Comparison of ENCODE assay signal across 7 cellular contexts in genomic region chr19:47729799-47730520, GRCh38. TPM values are rescaled to one million over a fixed set of nuclear protein-coding genes. Genes with fewer than 3 reads are reported as not detected.
DNase-seq lines count a peak whose midpoint lies in the region; FAIRE-seq and TF ChIP-seq lines count a peak whose summit lies in the region.

No MANE protein-coding gene starts in this region.

- H3K36me3 Mint-ChIP-seq in dendritic cell treated with granulocyte-macrophage colony-stimulating factor and Interleukin-4, amounts not matched to agents 40 ng/mL and 50 ng/mL, for 4 days (ENCODE audit: low read depth): no peaks in the 10 kb centered on the region
- H3K36me3 Mint-ChIP-seq in stimulated activated naive CD8-positive, alpha-beta T cell treated with anti-CD3 and anti-CD28 coated beads, Interleukin-15, Interleukin-2, amounts not matched to agents 100 ng/mL and 50 ng/mL, for 24 hours (ENCODE audit: low read depth): no peaks in the 10 kb centered on the region

- DNase-seq in UCSD-AML1 (lab: John Stamatoyannopoulos, UW; ENCODE audit: unreplicated experiment): peak; percentile 97
- peak; percentile 84 to 97 for DNase-seq in lung microvascular endothelial cell (ENCODE audit: low read depth in 2 of 2)
- no peak for DNase-seq in Ammon's horn (ENCODE audit: low spot score)
- DNase-seq in RCC 7860 (ENCODE audit: low spot score): no peak

- TF ChIP-seq EP300 in Ishikawa (IDR thresholded peaks at IDR 0.05; ENCODE audit: borderline replicate concordance): no peak

- intact Hi-C loops in dendritic cell treated with granulocyte-macrophage colony-stimulating factor and Interleukin-4, amounts not matched to agents 40 ng/mL and 50 ng/mL, for 4 days (cut with micrococcal nuclease): no loop called here

- FAIRE-seq in RCC 7860 (lab: Jason Lieb, UNC): no peak

- peaks cover 11% of the 10 kb centered on the region for H3K9me3 Mint-ChIP-seq in dendritic cell treated with granulocyte-macrophage colony-stimulating factor and Interleukin-4, amounts not matched to agents 40 ng/mL and 50 ng/mL, for 4 days
- no peaks in the 10 kb centered on the region for H3K9me3 Mint-ChIP-seq in stimulated activated naive CD8-positive, alpha-beta T cell treated with anti-CD3 and anti-CD28 coated beads, Interleukin-15, Interleukin-2, amounts not matched to agents 100 ng/mL and 50 ng/mL, for 24 hours

- peak overlapping the region; percentile 14 for H3K4me3 Mint-ChIP-seq in dendritic cell treated with granulocyte-macrophage colony-stimulating factor and Interleukin-4, amounts not matched to agents 40 ng/mL and 50 ng/mL, for 4 days
- peak overlapping the region; percentile 52 for H3K4me3 Mint-ChIP-seq in stimulated activated naive CD8-positive, alpha-beta T cell treated with anti-CD3 and anti-CD28 coated beads, Interleukin-15, Interleukin-2, amounts not matched to agents 100 ng/mL and 50 ng/mL, for 24 hours

- H3K27ac Mint-ChIP-seq in dendritic cell treated with granulocyte-macrophage colony-stimulating factor and Interleukin-4, amounts not matched to agents 40 ng/mL and 50 ng/mL, for 4 days: no peak overlapping the region
- H3K27ac Mint-ChIP-seq in stimulated activated naive CD8-positive, alpha-beta T cell treated with anti-CD3 and anti-CD28 coated beads, Interleukin-15, Interleukin-2, amounts not matched to agents 100 ng/mL and 50 ng/mL, for 24 hours: no peak overlapping the region

- H3K27me3 Mint-ChIP-seq in dendritic cell treated with granulocyte-macrophage colony-stimulating factor and Interleukin-4, amounts not matched to agents 40 ng/mL and 50 ng/mL, for 4 days: peaks cover 36% of the 10 kb centered on the region
- H3K27me3 Mint-ChIP-seq in stimulated activated naive CD8-positive, alpha-beta T cell treated with anti-CD3 and anti-CD28 coated beads, Interleukin-15, Interleukin-2, amounts not matched to agents 100 ng/mL and 50 ng/mL, for 24 hours: peaks cover 33% of the 10 kb centered on the region

- no peak for TF ChIP-seq RAD21 in Ishikawa (IDR thresholded peaks at IDR 0.05; ENCODE audit: low read depth)

- peaks cover 32% of the 10 kb centered on the region for H3K4me1 Mint-ChIP-seq in dendritic cell treated with granulocyte-macrophage colony-stimulating factor and Interleukin-4, amounts not matched to agents 40 ng/mL and 50 ng/mL, for 4 days (ENCODE audit: low read depth)
- H3K4me1 Mint-ChIP-seq in stimulated activated naive CD8-positive, alpha-beta T cell treated with anti-CD3 and anti-CD28 coated beads, Interleukin-15, Interleukin-2, amounts not matched to agents 100 ng/mL and 50 ng/mL, for 24 hours (ENCODE audit: low read depth): peaks cover 19% of the 10 kb centered on the region

TF ChIP-seq in Ishikawa, 13 proteins besides CTCF, POLR2A, EP300 and RAD21:
- TF ChIP-seq, protein P1, sequence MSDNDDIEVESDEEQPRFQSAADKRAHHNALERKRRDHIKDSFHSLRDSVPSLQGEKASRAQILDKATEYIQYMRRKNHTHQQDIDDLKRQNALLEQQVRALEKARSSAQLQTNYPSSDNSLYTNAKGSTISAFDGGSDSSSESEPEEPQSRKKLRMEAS (IDR thresholded peaks at IDR 0.05): peak; percentile 48
- TF ChIP-seq ZBTB7A (IDR thresholded peaks at IDR 0.05; ENCODE audit: low read depth) (no peak), YY1 (IDR thresholded peaks at IDR 0.05; ENCODE audit: low read depth) (peak; percentile 36; the same call in 1 of the 2 replicates), TCF12 (IDR thresholded peaks at IDR 0.05; ENCODE audit: low read depth) (peak; percentile 28; the same call in 1 of the 2 replicates), FOXM1 (IDR thresholded peaks at IDR 0.05; ENCODE audit: borderline replicate concordance, low read depth) (no peak), EGR1 (IDR thresholded peaks at IDR 0.05) (0 out of 2 replicates have a peak, but pooled peaks have one; percentile 16), REST (IDR thresholded peaks at IDR 0.05; ENCODE audit: low read depth) (0 out of 2 replicates have a peak, but pooled peaks have one; percentile 9), CREB1 (IDR thresholded peaks at IDR 0.05; ENCODE audit: low read depth) (no peak), TEAD4 (IDR thresholded peaks at IDR 0.05) (no peak), TAF1 (IDR thresholded peaks at IDR 0.05; ENCODE audit: low read depth) (no peak), CEBPB (IDR thresholded peaks at IDR 0.05) (no peak), NFIC (IDR thresholded peaks at IDR 0.05) (no peak)
- TF ChIP-seq, protein P2, sequence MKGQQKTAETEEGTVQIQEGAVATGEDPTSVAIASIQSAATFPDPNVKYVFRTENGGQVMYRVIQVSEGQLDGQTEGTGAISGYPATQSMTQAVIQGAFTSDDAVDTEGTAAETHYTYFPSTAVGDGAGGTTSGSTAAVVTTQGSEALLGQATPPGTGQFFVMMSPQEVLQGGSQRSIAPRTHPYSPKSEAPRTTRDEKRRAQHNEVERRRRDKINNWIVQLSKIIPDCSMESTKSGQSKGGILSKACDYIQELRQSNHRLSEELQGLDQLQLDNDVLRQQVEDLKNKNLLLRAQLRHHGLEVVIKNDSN (IDR thresholded peaks at IDR 0.05): no peak

RNA-seq across cellular contexts. Expression of gene NOP53, which starts 15.4 kb away (rescaled TPM):
- total RNA-seq in lung microvascular endothelial cell: 69.5 and 115 TPM in 2 replicates

RNA-seq across cellular contexts. Expression of gene EHD2, which starts 16.7 kb away (rescaled TPM):
- total RNA-seq in lung microvascular endothelial cell: 76.3 and 90.7 TPM in 2 replicates

RNA-seq across cellular contexts. Expression of gene SELENOW, which starts 48.5 kb away (rescaled TPM):
- total RNA-seq in lung microvascular endothelial cell: 310 and 521 TPM in 2 replicates

Comparison
In these comparisons a context has a peak if more than half of its experiments do, and no peak if none do; other contexts are left out.
1. DNase-seq: peak in UCSD-AML1 (single experiment) and lung microvascular endothelial cell (2 of 2); none in Ammon's horn (single experiment) and RCC 7860 (single experiment).